ENCODE assay signal across 12 cellular contexts in genomic region chr4:16217300-16218051, GRCh38. TPM values are rescaled to one million over a fixed set of nuclear protein-coding genes. Genes with fewer than 3 reads are reported as not detected.
DNase-seq lines count a peak whose midpoint lies in the region; ATAC-seq and TF ChIP-seq lines count a peak whose summit lies in the region.
"Had no signal": no experiment of that assay in that cellular context is flagged by ENCODE, and none has a peak within 500 bp of the region (broad histone marks: within the 10 kb centered on the region; RNA-seq: fewer than 3 reads in every experiment).

No MANE protein-coding gene starts in this region.

- no peak overlapping the region for H3K4me3 ChIP-seq in HL-60 (replicated peaks; ENCODE audit: insufficient read depth, low read length)
- no peak overlapping the region for H3K4me3 ChIP-seq in neutrophil (ENCODE audit: low read depth in 1 of 2, low read length in 1 of 2)
- H3K4me3 ChIP-seq: pancreas had no signal

- peaks cover 14% of the 10 kb centered on the region for H3K36me3 ChIP-seq in neutrophil
- H3K36me3 ChIP-seq: brain microvascular endothelial cell, pancreas had no signal

- peaks cover 33% of the 10 kb centered on the region for H3K36me3 Mint-ChIP-seq in activated CD4-positive, alpha-beta T cell treated with anti-CD3 and anti-CD28 coated beads for 36 hours (ENCODE audit: low read depth)

- peak; percentile 90 for ATAC-seq in activated CD4-positive, alpha-beta T cell treated with anti-CD3 and anti-CD28 coated beads for 36 hours
- ATAC-seq in GM21619 (IDR thresholded peaks at IDR 0.05; ENCODE audit: unreplicated experiment) (peak; percentile 72), left colon (no peak)
- ATAC-seq: pancreas had no signal

- no peak for TF ChIP-seq POLR2A in erythroblast (IDR thresholded peaks at IDR 0.05; ENCODE audit: low read length)

- POLR2A ChIA-PET in activated CD4-positive, alpha-beta T cell treated with anti-CD3 and anti-CD28 coated beads for 36 hours (lab: Charles Lee), result interaction anchor here (0.6 to 1.8 kb wide), 5 partner anchors 9 to 551 kb away, joined by 3 to 10 read pairs (median 4); no protein-coding TSS in a partner anchor

- no peak for TF ChIP-seq CTCF in HL-60 (IDR thresholded peaks at IDR 0.05; ENCODE audit: insufficient read depth, low read length)
- no peak for TF ChIP-seq CTCF in neutrophil (IDR thresholded peaks at IDR 0.05)

- peak overlapping the region; percentile 80 for H3K27ac Mint-ChIP-seq in activated CD4-positive, alpha-beta T cell treated with anti-CD3 and anti-CD28 coated beads for 36 hours

- DNase-seq in activated CD4-positive, alpha-beta T cell treated with anti-CD3 and anti-CD28 coated beads for 36 hours, result no peak
- no peak for DNase-seq in activated CD4-positive, alpha-beta T cell treated with anti-CD3 and anti-CD28 coated beads, Interleukin-2, amount 50 U/mL, for 4 hours
- no peak for DNase-seq in HL-60 (ENCODE audit: low read depth in 1 of 2, low spot score in 1 of 2)
- DNase-seq in left colon, result no peak
- DNase-seq in NCI-H1930 (lab: John Stamatoyannopoulos, UW), result no peak
- no peak for DNase-seq in erythroblast (lab: John Stamatoyannopoulos, UW)
- DNase-seq: brain microvascular endothelial cell, NCI-H1417 treated with DMSO at 0.1 percent for 48 hours, pancreas, T-helper 9 cell had no signal

- H3K27ac ChIP-seq in HL-60 (replicated peaks) (0 out of 2 replicates have a peak overlapping the region, but pooled peaks have one; percentile 6), neutrophil (peak overlapping the region; percentile 56)
- H3K27ac ChIP-seq: brain microvascular endothelial cell, pancreas had no signal

- H3K4me1 Mint-ChIP-seq in activated CD4-positive, alpha-beta T cell treated with anti-CD3 and anti-CD28 coated beads for 36 hours, result peaks cover 75% of the 10 kb centered on the region

- H3K27me3 ChIP-seq in HL-60 (ENCODE audit: insufficient read depth, poor library complexity, severe bottlenecking) (no peaks in the 10 kb centered on the region), neutrophil (no peaks in the 10 kb centered on the region)
- H3K27me3 ChIP-seq: brain microvascular endothelial cell, pancreas had no signal

- H3K4me3 Mint-ChIP-seq in activated CD4-positive, alpha-beta T cell treated with anti-CD3 and anti-CD28 coated beads for 36 hours, result peak overlapping the region; percentile 57

- H3K27me3 Mint-ChIP-seq in activated CD4-positive, alpha-beta T cell treated with anti-CD3 and anti-CD28 coated beads for 36 hours, result no peaks in the 10 kb centered on the region

- intact Hi-C loops in activated CD4-positive, alpha-beta T cell treated with anti-CD3 and anti-CD28 coated beads for 36 hours (cut with DNase I, micrococcal nuclease), result loop anchor here (1.0 kb wide), 2 partner anchors 8 to 12 kb away; no protein-coding TSS in a partner anchor
- intact Hi-C loops in left colon (cut with DNase I, micrococcal nuclease), result no loop called here

- H3K9me3 Mint-ChIP-seq in activated CD4-positive, alpha-beta T cell treated with anti-CD3 and anti-CD28 coated beads for 36 hours (ENCODE audit: low read depth), result no peaks in the 10 kb centered on the region

- no peaks in the 10 kb centered on the region for H3K9me3 ChIP-seq in neutrophil
- H3K9me3 ChIP-seq: pancreas had no signal

- H3K4me1 ChIP-seq in neutrophil (ENCODE audit: control insufficient read depth in 1 of 2, insufficient read depth in 1 of 2, low read depth in 1 of 2, low read length in 1 of 2), result peaks cover 20 to 37% of the 10 kb centered on the region in 2 experiments

- CTCF ChIA-PET in activated CD4-positive, alpha-beta T cell treated with anti-CD3 and anti-CD28 coated beads for 36 hours (lab: Charles Lee), result interaction anchor here (1.0 to 2.4 kb wide), 7 partner anchors 7 to 49 kb away, joined by 3 to 13 read pairs (median 3); no protein-coding TSS in a partner anchor

RNA-seq across cellular contexts. Expression of gene TAPT1, which starts 8.8 kb away (rescaled TPM):
- 10 to 100 TPM; 32.6 to 34.4 TPM for total RNA-seq in activated CD4-positive, alpha-beta T cell treated with anti-CD3 and anti-CD28 coated beads for 36 hours
- 10 to 100 TPM; 37.5 to 41.2 TPM for total RNA-seq in left colon

Comparison
In these comparisons a context has a peak if more than half of its experiments do, and no peak if none do; other contexts are left out.
1. intact Hi-C loops: an anchor here in activated CD4-positive, alpha-beta T cell treated with anti-CD3 and anti-CD28 coated beads for 36 hours (1.0 kb wide); none called in left colon.